In genomic region chr20:54550776-54551396, GRCh38 we compare ENCODE assay signal across 14 cellular contexts.
"Had no signal": no experiment of that assay in that cellular context is flagged by ENCODE, and none has a peak within 500 bp of the region (broad histone marks: within the 10 kb centered on the region; RNA-seq: fewer than 3 reads in every experiment).

No MANE protein-coding gene starts in this region.

- DNase-seq: activated CD4-positive, alpha-beta T cell treated with anti-CD3 and anti-CD28 coated beads, Interleukin-2, amount 10 ng/mL, durations not matched to agents 7 days and 5 days; activated gamma-delta T cell treated with Interleukin-2 at 50 U/mL for 16 hours; activated T-cell treated with anti-CD3 and anti-CD28 coated beads for 4 hours; body of pancreas; cerebellar nuclear complex; dorsolateral prefrontal cortex; left ventricle myocardium superior; spleen; stimulated activated CD4-positive, alpha-beta T cell treated with anti-CD3 and anti-CD28 coated beads, Interleukin-2, amount 100 ng/mL, for 24 hours; stimulated activated naive CD4-positive, alpha-beta T cell; upper lobe of right lung had no signal

- H3K9me3 ChIP-seq: body of pancreas, esophagus muscularis mucosa, gastroesophageal sphincter, spleen, suprapubic skin, upper lobe of right lung had no signal

- H3K4me3 ChIP-seq: body of pancreas, dorsolateral prefrontal cortex, esophagus muscularis mucosa, gastroesophageal sphincter, spleen, suprapubic skin, upper lobe of right lung had no signal

- H3K4me1 ChIP-seq: body of pancreas, esophagus muscularis mucosa, gastroesophageal sphincter, spleen, suprapubic skin, upper lobe of right lung had no signal

- H3K36me3 ChIP-seq: esophagus muscularis mucosa, gastroesophageal sphincter, spleen, suprapubic skin, upper lobe of right lung had no signal

- H3K27ac ChIP-seq: body of pancreas, dorsolateral prefrontal cortex, esophagus muscularis mucosa, gastroesophageal sphincter, spleen, suprapubic skin, upper lobe of right lung had no signal

- H3K27me3 ChIP-seq: body of pancreas, esophagus muscularis mucosa, gastroesophageal sphincter, spleen, suprapubic skin, upper lobe of right lung had no signal
